1 cellular context compared by ENCODE assay signal in the genomic region with DNA sequence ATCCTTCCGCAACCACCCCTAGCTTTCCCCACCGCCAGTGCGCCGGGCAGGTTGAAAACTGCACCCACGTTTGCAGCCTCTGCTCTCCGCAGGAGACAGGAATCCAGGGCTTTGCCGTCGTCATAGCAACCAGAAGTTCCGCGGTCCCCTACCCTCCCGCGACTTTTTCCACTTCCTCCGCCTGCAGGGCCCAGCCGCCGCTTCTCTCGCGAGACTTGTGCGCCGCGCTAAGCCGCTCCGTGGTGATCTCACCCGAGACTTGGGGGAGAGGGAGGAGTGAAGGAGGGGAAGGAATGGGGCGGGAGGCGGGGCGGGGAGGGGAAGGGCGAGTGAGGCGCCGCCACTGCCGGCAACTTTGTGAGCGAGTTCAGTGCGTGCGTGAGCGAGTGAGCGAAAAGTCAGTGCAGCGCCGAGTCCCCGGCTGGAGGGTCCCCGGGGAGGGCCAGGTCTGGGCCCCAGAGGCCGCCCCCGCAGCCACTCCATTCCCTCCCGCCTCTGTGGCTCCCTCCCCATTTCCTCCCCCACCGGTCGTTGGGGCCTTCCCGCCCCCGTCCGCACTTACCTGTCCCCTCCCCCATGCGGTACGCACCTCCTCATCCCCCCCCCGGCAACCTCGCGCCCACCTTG.
TF ChIP-seq lines count a peak whose summit lies in the region.

A gene (plus strand): TSS at position 370 of the 627 bp plus-strand sequence.

TF ChIP-seq in GM12878, 131 proteins besides CTCF, POLR2A, EP300 and RAD21 (continued from another document and continues in another):
- TF ChIP-seq, protein P1, sequence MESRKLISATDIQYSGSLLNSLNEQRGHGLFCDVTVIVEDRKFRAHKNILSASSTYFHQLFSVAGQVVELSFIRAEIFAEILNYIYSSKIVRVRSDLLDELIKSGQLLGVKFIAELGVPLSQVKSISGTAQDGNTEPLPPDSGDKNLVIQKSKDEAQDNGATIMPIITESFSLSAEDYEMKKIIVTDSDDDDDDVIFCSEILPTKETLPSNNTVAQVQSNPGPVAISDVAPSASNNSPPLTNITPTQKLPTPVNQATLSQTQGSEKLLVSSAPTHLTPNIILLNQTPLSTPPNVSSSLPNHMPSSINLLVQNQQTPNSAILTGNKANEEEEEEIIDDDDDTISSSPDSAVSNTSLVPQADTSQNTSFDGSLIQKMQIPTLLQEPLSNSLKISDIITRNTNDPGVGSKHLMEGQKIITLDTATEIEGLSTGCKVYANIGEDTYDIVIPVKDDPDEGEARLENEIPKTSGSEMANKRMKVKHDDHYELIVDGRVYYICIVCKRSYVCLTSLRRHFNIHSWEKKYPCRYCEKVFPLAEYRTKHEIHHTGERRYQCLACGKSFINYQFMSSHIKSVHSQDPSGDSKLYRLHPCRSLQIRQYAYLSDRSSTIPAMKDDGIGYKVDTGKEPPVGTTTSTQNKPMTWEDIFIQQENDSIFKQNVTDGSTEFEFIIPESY (IDR thresholded peaks at IDR 0.05) = no peak
- TF ChIP-seq SPI1 (IDR thresholded peaks at IDR 0.05; ENCODE audit: borderline replicate concordance, insufficient read depth, low read depth, low read length) = peak; percentile 84; the same call in 1 of the 2 replicates
- no peak for TF ChIP-seq MEF2A (IDR thresholded peaks at IDR 0.05; ENCODE audit: insufficient read depth, low read depth, low read length)
- peak; percentile 99 for TF ChIP-seq MXI1 (IDR thresholded peaks at IDR 0.05; ENCODE audit: low read depth, low read length)
- TF ChIP-seq HCFC1 (IDR thresholded peaks at IDR 0.05; ENCODE audit: low read length) = 0 out of 2 replicates have a peak, but pooled peaks have one; percentile 29
- no peak for TF ChIP-seq HDAC2 (IDR thresholded peaks at IDR 0.05)
- no peak for TF ChIP-seq NR2C2 (IDR thresholded peaks at IDR 0.05; ENCODE audit: borderline replicate concordance, control insufficient read depth, insufficient read length, low read depth)
- TF ChIP-seq, protein P2, sequence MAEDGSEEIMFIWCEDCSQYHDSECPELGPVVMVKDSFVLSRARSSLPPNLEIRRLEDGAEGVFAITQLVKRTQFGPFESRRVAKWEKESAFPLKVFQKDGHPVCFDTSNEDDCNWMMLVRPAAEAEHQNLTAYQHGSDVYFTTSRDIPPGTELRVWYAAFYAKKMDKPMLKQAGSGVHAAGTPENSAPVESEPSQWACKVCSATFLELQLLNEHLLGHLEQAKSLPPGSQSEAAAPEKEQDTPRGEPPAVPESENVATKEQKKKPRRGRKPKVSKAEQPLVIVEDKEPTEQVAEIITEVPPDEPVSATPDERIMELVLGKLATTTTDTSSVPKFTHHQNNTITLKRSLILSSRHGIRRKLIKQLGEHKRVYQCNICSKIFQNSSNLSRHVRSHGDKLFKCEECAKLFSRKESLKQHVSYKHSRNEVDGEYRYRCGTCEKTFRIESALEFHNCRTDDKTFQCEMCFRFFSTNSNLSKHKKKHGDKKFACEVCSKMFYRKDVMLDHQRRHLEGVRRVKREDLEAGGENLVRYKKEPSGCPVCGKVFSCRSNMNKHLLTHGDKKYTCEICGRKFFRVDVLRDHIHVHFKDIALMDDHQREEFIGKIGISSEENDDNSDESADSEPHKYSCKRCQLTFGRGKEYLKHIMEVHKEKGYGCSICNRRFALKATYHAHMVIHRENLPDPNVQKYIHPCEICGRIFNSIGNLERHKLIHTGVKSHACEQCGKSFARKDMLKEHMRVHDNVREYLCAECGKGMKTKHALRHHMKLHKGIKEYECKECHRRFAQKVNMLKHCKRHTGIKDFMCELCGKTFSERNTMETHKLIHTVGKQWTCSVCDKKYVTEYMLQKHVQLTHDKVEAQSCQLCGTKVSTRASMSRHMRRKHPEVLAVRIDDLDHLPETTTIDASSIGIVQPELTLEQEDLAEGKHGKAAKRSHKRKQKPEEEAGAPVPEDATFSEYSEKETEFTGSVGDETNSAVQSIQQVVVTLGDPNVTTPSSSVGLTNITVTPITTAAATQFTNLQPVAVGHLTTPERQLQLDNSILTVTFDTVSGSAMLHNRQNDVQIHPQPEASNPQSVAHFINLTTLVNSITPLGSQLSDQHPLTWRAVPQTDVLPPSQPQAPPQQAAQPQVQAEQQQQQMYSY (CRISPR knock-in tag; IDR thresholded peaks at IDR 0.05) = no peak
- peak; percentile 28; the same call in 1 of the 2 replicates for TF ChIP-seq NFIC (IDR thresholded peaks at IDR 0.05; ENCODE audit: low read depth, low read length)
- TF ChIP-seq, protein P3, sequence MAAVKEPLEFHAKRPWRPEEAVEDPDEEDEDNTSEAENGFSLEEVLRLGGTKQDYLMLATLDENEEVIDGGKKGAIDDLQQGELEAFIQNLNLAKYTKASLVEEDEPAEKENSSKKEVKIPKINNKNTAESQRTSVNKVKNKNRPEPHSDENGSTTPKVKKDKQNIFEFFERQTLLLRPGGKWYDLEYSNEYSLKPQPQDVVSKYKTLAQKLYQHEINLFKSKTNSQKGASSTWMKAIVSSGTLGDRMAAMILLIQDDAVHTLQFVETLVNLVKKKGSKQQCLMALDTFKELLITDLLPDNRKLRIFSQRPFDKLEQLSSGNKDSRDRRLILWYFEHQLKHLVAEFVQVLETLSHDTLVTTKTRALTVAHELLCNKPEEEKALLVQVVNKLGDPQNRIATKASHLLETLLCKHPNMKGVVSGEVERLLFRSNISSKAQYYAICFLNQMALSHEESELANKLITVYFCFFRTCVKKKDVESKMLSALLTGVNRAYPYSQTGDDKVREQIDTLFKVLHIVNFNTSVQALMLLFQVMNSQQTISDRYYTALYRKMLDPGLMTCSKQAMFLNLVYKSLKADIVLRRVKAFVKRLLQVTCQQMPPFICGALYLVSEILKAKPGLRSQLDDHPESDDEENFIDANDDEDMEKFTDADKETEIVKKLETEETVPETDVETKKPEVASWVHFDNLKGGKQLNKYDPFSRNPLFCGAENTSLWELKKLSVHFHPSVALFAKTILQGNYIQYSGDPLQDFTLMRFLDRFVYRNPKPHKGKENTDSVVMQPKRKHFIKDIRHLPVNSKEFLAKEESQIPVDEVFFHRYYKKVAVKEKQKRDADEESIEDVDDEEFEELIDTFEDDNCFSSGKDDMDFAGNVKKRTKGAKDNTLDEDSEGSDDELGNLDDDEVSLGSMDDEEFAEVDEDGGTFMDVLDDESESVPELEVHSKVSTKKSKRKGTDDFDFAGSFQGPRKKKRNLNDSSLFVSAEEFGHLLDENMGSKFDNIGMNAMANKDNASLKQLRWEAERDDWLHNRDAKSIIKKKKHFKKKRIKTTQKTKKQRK (IDR thresholded peaks at IDR 0.05; ENCODE audit: low read depth, low read length) = no peak
- TF ChIP-seq BHLHE40 (IDR thresholded peaks at IDR 0.05; ENCODE audit: borderline replicate concordance in 1 of 2, low read depth in 2 of 2, low read length in 1 of 2) = peak; percentile 30 to 60; a peak in 3 of 4 replicates
- TF ChIP-seq SMAD1 (IDR thresholded peaks at IDR 0.05; ENCODE audit: low read depth, partially characterized antibody) = peak; percentile 40
- peak; percentile 98 for TF ChIP-seq POLR2AphosphoS5 (IDR thresholded peaks at IDR 0.05; ENCODE audit: low read length)
- no peak; the same call in 1 of the 2 replicates for TF ChIP-seq EED (IDR thresholded peaks at IDR 0.05; ENCODE audit: low read depth)
- no peak for TF ChIP-seq ZNF217 (IDR thresholded peaks at IDR 0.05)
- TF ChIP-seq IKZF1 (conservative IDR thresholded peaks at IDR 0.05) = peak; percentile 42; the same call in 1 of the 2 replicates
- no peak for TF ChIP-seq GATAD2B (conservative IDR thresholded peaks at IDR 0.05; ENCODE audit: low read depth)
- peak; percentile 67; the same call in 1 of the 2 replicates for TF ChIP-seq HDGF (IDR thresholded peaks at IDR 0.05)
- peak; percentile 81 for TF ChIP-seq POU2F2 (IDR thresholded peaks at IDR 0.05; ENCODE audit: borderline replicate concordance, low read depth, low read length)
- no peak for TF ChIP-seq PAX8 (IDR thresholded peaks at IDR 0.05)
- TF ChIP-seq, protein P4, sequence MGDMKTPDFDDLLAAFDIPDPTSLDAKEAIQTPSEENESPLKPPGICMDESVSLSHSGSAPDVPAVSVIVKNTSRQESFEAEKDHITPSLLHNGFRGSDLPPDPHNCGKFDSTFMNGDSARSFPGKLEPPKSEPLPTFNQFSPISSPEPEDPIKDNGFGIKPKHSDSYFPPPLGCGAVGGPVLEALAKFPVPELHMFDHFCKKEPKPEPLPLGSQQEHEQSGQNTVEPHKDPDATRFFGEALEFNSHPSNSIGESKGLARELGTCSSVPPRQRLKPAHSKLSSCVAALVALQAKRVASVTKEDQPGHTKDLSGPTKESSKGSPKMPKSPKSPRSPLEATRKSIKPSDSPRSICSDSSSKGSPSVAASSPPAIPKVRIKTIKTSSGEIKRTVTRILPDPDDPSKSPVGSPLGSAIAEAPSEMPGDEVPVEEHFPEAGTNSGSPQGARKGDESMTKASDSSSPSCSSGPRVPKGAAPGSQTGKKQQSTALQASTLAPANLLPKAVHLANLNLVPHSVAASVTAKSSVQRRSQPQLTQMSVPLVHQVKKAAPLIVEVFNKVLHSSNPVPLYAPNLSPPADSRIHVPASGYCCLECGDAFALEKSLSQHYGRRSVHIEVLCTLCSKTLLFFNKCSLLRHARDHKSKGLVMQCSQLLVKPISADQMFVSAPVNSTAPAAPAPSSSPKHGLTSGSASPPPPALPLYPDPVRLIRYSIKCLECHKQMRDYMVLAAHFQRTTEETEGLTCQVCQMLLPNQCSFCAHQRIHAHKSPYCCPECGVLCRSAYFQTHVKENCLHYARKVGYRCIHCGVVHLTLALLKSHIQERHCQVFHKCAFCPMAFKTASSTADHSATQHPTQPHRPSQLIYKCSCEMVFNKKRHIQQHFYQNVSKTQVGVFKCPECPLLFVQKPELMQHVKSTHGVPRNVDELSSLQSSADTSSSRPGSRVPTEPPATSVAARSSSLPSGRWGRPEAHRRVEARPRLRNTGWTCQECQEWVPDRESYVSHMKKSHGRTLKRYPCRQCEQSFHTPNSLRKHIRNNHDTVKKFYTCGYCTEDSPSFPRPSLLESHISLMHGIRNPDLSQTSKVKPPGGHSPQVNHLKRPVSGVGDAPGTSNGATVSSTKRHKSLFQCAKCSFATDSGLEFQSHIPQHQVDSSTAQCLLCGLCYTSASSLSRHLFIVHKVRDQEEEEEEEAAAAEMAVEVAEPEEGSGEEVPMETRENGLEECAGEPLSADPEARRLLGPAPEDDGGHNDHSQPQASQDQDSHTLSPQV (IDR thresholded peaks at IDR 0.05) = no peak
- TF ChIP-seq TCF3 (IDR thresholded peaks at IDR 0.05; ENCODE audit: borderline replicate concordance, insufficient read depth, low read depth, low read length) = peak; percentile 82; the same call in 1 of the 2 replicates
- TF ChIP-seq ZNF274 (IDR thresholded peaks at IDR 0.05; ENCODE audit: insufficient read depth, insufficient read length) = no peak
- no peak for TF ChIP-seq CHD1 (IDR thresholded peaks at IDR 0.05; ENCODE audit: low read depth, low read length)
- peak; percentile 99 for TF ChIP-seq BMI1 (IDR thresholded peaks at IDR 0.05; ENCODE audit: borderline replicate concordance)
- TF ChIP-seq, protein P5, sequence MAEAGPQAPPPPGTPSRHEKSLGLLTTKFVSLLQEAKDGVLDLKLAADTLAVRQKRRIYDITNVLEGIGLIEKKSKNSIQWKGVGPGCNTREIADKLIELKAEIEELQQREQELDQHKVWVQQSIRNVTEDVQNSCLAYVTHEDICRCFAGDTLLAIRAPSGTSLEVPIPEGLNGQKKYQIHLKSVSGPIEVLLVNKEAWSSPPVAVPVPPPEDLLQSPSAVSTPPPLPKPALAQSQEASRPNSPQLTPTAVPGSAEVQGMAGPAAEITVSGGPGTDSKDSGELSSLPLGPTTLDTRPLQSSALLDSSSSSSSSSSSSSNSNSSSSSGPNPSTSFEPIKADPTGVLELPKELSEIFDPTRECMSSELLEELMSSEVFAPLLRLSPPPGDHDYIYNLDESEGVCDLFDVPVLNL (IDR thresholded peaks at IDR 0.05; ENCODE audit: low read depth, low read length) = no peak
- TF ChIP-seq, protein P6, sequence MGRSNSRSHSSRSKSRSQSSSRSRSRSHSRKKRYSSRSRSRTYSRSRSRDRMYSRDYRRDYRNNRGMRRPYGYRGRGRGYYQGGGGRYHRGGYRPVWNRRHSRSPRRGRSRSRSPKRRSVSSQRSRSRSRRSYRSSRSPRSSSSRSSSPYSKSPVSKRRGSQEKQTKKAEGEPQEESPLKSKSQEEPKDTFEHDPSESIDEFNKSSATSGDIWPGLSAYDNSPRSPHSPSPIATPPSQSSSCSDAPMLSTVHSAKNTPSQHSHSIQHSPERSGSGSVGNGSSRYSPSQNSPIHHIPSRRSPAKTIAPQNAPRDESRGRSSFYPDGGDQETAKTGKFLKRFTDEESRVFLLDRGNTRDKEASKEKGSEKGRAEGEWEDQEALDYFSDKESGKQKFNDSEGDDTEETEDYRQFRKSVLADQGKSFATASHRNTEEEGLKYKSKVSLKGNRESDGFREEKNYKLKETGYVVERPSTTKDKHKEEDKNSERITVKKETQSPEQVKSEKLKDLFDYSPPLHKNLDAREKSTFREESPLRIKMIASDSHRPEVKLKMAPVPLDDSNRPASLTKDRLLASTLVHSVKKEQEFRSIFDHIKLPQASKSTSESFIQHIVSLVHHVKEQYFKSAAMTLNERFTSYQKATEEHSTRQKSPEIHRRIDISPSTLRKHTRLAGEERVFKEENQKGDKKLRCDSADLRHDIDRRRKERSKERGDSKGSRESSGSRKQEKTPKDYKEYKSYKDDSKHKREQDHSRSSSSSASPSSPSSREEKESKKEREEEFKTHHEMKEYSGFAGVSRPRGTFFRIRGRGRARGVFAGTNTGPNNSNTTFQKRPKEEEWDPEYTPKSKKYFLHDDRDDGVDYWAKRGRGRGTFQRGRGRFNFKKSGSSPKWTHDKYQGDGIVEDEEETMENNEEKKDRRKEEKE (IDR thresholded peaks at IDR 0.05) = no peak
- TF ChIP-seq RB1 (IDR thresholded peaks at IDR 0.05; ENCODE audit: borderline replicate concordance) = no peak
- TF ChIP-seq SREBF1 (IDR thresholded peaks at IDR 0.05; ENCODE audit: low read length) = no peak
- TF ChIP-seq, protein P7, sequence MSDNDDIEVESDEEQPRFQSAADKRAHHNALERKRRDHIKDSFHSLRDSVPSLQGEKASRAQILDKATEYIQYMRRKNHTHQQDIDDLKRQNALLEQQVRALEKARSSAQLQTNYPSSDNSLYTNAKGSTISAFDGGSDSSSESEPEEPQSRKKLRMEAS (IDR thresholded peaks at IDR 0.05; ENCODE audit: low read depth, low read length) = peak; percentile 27
- TF ChIP-seq FOS (IDR thresholded peaks at IDR 0.05; ENCODE audit: borderline replicate concordance, extremely low read depth, insufficient read length) = no peak
- no peak for TF ChIP-seq SIX5 (IDR thresholded peaks at IDR 0.05; ENCODE audit: low read depth, low read length, severe bottlenecking)
- TF ChIP-seq FOXM1 (IDR thresholded peaks at IDR 0.05; ENCODE audit: low read depth, low read length) = 0 out of 2 replicates have a peak, but pooled peaks have one; percentile 72
- TF ChIP-seq RBBP5 (conservative IDR thresholded peaks at IDR 0.05) = no peak
- TF ChIP-seq ESRRA (IDR thresholded peaks at IDR 0.05; ENCODE audit: low read length) = no peak
- TF ChIP-seq NBN (IDR thresholded peaks at IDR 0.05) = peak; percentile 81; the same call in 1 of the 2 replicates
- TF ChIP-seq, protein P8, sequence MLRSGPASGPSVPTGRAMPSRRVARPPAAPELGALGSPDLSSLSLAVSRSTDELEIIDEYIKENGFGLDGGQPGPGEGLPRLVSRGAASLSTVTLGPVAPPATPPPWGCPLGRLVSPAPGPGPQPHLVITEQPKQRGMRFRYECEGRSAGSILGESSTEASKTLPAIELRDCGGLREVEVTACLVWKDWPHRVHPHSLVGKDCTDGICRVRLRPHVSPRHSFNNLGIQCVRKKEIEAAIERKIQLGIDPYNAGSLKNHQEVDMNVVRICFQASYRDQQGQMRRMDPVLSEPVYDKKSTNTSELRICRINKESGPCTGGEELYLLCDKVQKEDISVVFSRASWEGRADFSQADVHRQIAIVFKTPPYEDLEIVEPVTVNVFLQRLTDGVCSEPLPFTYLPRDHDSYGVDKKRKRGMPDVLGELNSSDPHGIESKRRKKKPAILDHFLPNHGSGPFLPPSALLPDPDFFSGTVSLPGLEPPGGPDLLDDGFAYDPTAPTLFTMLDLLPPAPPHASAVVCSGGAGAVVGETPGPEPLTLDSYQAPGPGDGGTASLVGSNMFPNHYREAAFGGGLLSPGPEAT (IDR thresholded peaks at IDR 0.05; ENCODE audit: low read depth) = 0 out of 2 replicates have a peak, but pooled peaks have one; percentile 23
- TF ChIP-seq MEF2B (IDR thresholded peaks at IDR 0.05; ENCODE audit: partially characterized antibody, poor library complexity, severe bottlenecking) = peak; percentile 95
